In the genomic region with DNA sequence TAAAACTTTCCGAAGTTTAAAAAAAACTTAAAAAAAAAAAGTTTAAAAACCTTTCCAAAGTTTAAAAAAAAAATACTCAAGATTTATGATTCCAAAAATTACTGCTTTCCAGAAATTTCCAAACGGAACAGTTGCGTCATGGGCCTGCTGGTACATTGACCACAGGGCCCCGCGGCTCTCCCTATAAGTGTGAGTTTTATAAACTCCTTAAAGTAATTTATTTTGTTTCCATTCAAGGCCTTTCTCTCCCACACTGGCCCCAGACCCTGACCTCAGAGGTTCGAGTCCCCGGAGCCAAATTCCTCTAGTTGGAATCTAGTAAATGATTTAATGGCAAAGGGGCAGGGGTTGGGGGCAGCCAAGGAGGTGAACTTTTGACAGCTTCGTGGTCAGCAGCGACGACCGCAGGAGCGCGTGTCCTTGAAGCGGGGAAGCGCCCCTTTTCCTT, we compare ENCODE assay signal across 8 cellular contexts.
DNase-seq lines count a peak whose midpoint lies in the region; TF ChIP-seq lines count a peak whose summit lies in the region.

No MANE protein-coding gene starts in this region.

- DNase-seq in astrocyte of the cerebellum (ENCODE audit: low read depth) (no peak), immature natural killer cell (no peak), kidney tubule cell (ENCODE audit: low spot score) (no peak), NAMALWA (ENCODE audit: low spot score) (no peak), LoVo (ENCODE audit: low spot score) (no peak), NCI-H226 (no peak)

- peaks cover 42 to 50% of the 10 kb centered on the region in 2 donors for H3K4me1 Mint-ChIP-seq in immature natural killer cell

- peaks cover 0 to 4% (median 0%) of the 10 kb centered on the region in 6 donors for H3K9me3 Mint-ChIP-seq in immature natural killer cell

- no peak for TF ChIP-seq CTCF in astrocyte of the cerebellum (IDR thresholded peaks at IDR 0.05; ENCODE audit: low read depth, low read length, missing control alignments)

- H3K4me3 ChIP-seq in HUES48 (ENCODE audit: low read depth, low read length), result peak overlapping the region; percentile 80
- peak overlapping the region; percentile 62 for H3K4me3 ChIP-seq in astrocyte of the cerebellum (ENCODE audit: low read depth, low read length)
- peak overlapping the region; percentile 55 to 91 (median 82) for H3K4me3 ChIP-seq in subcutaneous abdominal adipose tissue (ENCODE audit: low read depth in 1 of 5, low read length in 5 of 5)

- H3K27ac ChIP-seq in HUES48 (ENCODE audit: low read depth, low read length) (peak overlapping the region; percentile 21), subcutaneous abdominal adipose tissue (ENCODE audit: low read depth, low read length) (peak overlapping the region; percentile 97)

- no peaks in the 10 kb centered on the region for H3K36me3 Mint-ChIP-seq in immature natural killer cell

- H3K36me3 ChIP-seq in HUES48 (ENCODE audit: control insufficient read depth, insufficient read depth, low read length) (no peaks in the 10 kb centered on the region), subcutaneous abdominal adipose tissue (ENCODE audit: control insufficient read depth in 5 of 5, insufficient read depth in 5 of 5, low read length in 5 of 5) (no peaks in the 10 kb centered on the region)

- H3K4me1 ChIP-seq in HUES48 (ENCODE audit: control insufficient read depth, insufficient read depth, low read length) (no peaks in the 10 kb centered on the region; the same call in 1 of the 2 replicates), subcutaneous abdominal adipose tissue (ENCODE audit: control insufficient read depth in 5 of 5, insufficient read depth in 5 of 5, low read length in 5 of 5) (peaks cover 3 to 27% (median 25%) of the 10 kb centered on the region in 5 donors)

- peaks cover 12 to 32% (median 15%) of the 10 kb centered on the region in 3 donors for H3K27me3 Mint-ChIP-seq in immature natural killer cell (ENCODE audit: low read depth in 3 of 3)

- no peaks in the 10 kb centered on the region for H3K9me3 ChIP-seq in HUES48 (ENCODE audit: control insufficient read depth, insufficient read depth, low read length)
- no peaks in the 10 kb centered on the region for H3K9me3 ChIP-seq in subcutaneous abdominal adipose tissue (ENCODE audit: control insufficient read depth in 5 of 5, low read length in 5 of 5)

- H3K4me3 Mint-ChIP-seq in immature natural killer cell, result peak overlapping the region; percentile 85 to 91 (median 90)

- H3K27ac Mint-ChIP-seq in immature natural killer cell, result peak overlapping the region; percentile 90 to 98 (median 96)

- in situ Hi-C loops in astrocyte of the cerebellum (cut with HindIII; ENCODE audit: low sequenced_read_pairs), result no loop called here

- peak overlapping the region; percentile 25; the same call in 1 of the 2 replicates for H3K9ac ChIP-seq in HUES48 (ENCODE audit: low read depth, low read length)
- peak overlapping the region; percentile 47 to 92 (median 68) for H3K9ac ChIP-seq in subcutaneous abdominal adipose tissue (ENCODE audit: low read length in 5 of 5)

- H3K27me3 ChIP-seq in HUES48 (ENCODE audit: control insufficient read depth, insufficient read depth, low read length) (no peaks in the 10 kb centered on the region), subcutaneous abdominal adipose tissue (ENCODE audit: control insufficient read depth in 5 of 5, insufficient read depth in 4 of 5, low read length in 5 of 5) (no peaks in the 10 kb centered on the region)
